Comparison of ENCODE assay signal across 9 cellular contexts in the genomic region with DNA sequence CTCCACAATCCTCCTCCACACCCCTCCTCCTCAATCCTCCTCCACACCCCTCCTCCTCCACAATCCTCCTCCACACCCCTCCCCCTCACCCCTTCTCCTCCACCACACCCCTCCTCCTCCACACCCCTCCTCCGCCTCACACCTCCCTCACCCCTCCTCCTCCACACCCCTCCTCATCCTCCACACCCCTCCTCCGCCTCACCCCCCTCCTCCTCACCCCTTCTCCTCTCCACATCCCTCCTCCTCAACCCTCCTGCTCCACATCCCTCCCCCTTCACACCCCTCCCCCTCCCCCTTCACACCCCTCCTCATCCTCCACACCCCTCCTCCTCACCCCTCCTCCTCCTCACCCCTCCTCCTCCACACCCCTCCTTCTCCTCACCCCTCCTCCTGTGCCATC.
DNase-seq lines count a peak whose midpoint lies in the region; ATAC-seq lines count a peak whose summit lies in the region.
"Had no signal": no experiment of that assay in that cellular context is flagged by ENCODE, and none has a peak within 500 bp of the region (broad histone marks: within the 10 kb centered on the region; RNA-seq: fewer than 3 reads in every experiment).

No MANE protein-coding gene starts in this region.

- no peak for ATAC-seq in activated T-cell treated with anti-CD3 and anti-CD28 coated beads, Interleukin-2, amount 50 U/mL, for 72 hours (replicated peaks in 1 of 2)
- no peak for ATAC-seq in GM21529 (IDR thresholded peaks at IDR 0.05; ENCODE audit: unreplicated experiment)

- DNase-seq in activated T-cell treated with anti-CD3 and anti-CD28 coated beads, Interleukin-2, amount 50 U/mL, for 72 hours, result no peak
- DNase-seq in activated T-cell treated with anti-CD3 and anti-CD28 coated beads, Interleukin-2, amount 50 U/mL, for 1 hour, result no peak
- DNase-seq in Jurkat, Clone E6-1 (ENCODE audit: low read depth, low spot score), result peak; percentile 37
- DNase-seq in activated T-helper 1 cell treated with anti-CD3 and anti-CD28 coated beads, Interleukin-12 subunit alpha, Interleukin-12 subunit beta, Interleukin-2, Interleukin-4 antibody, amounts not matched to agents 30 ng/mL and 10 ng/mL and 1 ng/mL, durations not matched to agents 14 hours and 24 hours and 36 hours (ENCODE audit: low spot score), result no peak
- peak; percentile 19 for DNase-seq in posterior vena cava (ENCODE audit: low spot score)
- no peak for DNase-seq in medulla oblongata (ENCODE audit: extremely low spot score)
- no peak for DNase-seq in immature natural killer cell
- DNase-seq: SIG-M5 had no signal

- no peak overlapping the region for H3K4me3 ChIP-seq in Jurkat, Clone E6-1 (ENCODE audit: low read length)

- H3K36me3 Mint-ChIP-seq in activated T-cell treated with anti-CD3 and anti-CD28 coated beads, Interleukin-2, amount 50 U/mL, for 72 hours (ENCODE audit: insufficient read depth in 2 of 2), result peaks cover 0 to 12% of the 10 kb centered on the region in 2 donors
- peaks cover 23% of the 10 kb centered on the region for H3K36me3 Mint-ChIP-seq in activated T-helper 1 cell treated with anti-CD3 and anti-CD28 coated beads, Interleukin-12 subunit alpha, Interleukin-12 subunit beta, Interleukin-2, Interleukin-4 antibody, amounts not matched to agents 30 ng/mL and 10 ng/mL and 1 ng/mL, durations not matched to agents 14 hours and 24 hours and 36 hours (ENCODE audit: low read depth)
- H3K36me3 Mint-ChIP-seq in immature natural killer cell, result peaks cover 3 to 17% (median 5%) of the 10 kb centered on the region in 3 donors

- intact Hi-C loops in activated T-helper 1 cell treated with anti-CD3 and anti-CD28 coated beads, Interleukin-12 subunit alpha, Interleukin-12 subunit beta, Interleukin-2, Interleukin-4 antibody, amounts not matched to agents 30 ng/mL and 10 ng/mL and 1 ng/mL, durations not matched to agents 14 hours and 24 hours and 36 hours (cut with micrococcal nuclease), result loop anchor here (5.0 kb wide), 1 partner anchor 170 kb away; no protein-coding TSS in a partner anchor
- intact Hi-C loops in posterior vena cava (cut with DNase I), result loop anchor here (2.0 to 10.0 kb wide), 3 partner anchors 40 to 237 kb away; a partner anchor contains a TSS

- H3K27me3 Mint-ChIP-seq in activated T-cell treated with anti-CD3 and anti-CD28 coated beads, Interleukin-2, amount 50 U/mL, for 72 hours (ENCODE audit: low read depth), result no peaks in the 10 kb centered on the region
- no peaks in the 10 kb centered on the region for H3K27me3 Mint-ChIP-seq in activated T-helper 1 cell treated with anti-CD3 and anti-CD28 coated beads, Interleukin-12 subunit alpha, Interleukin-12 subunit beta, Interleukin-2, Interleukin-4 antibody, amounts not matched to agents 30 ng/mL and 10 ng/mL and 1 ng/mL, durations not matched to agents 14 hours and 24 hours and 36 hours (ENCODE audit: insufficient read depth)
- H3K27me3 Mint-ChIP-seq in immature natural killer cell (ENCODE audit: low read depth in 3 of 3), result peaks cover 2 to 7% (median 3%) of the 10 kb centered on the region in 3 donors

- peak overlapping the region; percentile 34 for H3K27ac Mint-ChIP-seq in activated T-cell treated with anti-CD3 and anti-CD28 coated beads, Interleukin-2, amount 50 U/mL, for 72 hours
- H3K27ac Mint-ChIP-seq in activated T-helper 1 cell treated with anti-CD3 and anti-CD28 coated beads, Interleukin-12 subunit alpha, Interleukin-12 subunit beta, Interleukin-2, Interleukin-4 antibody, amounts not matched to agents 30 ng/mL and 10 ng/mL and 1 ng/mL, durations not matched to agents 14 hours and 24 hours and 36 hours, result peak overlapping the region; percentile 62
- H3K27ac Mint-ChIP-seq in immature natural killer cell, result peak overlapping the region in 1 of 6 donors; percentile 11

- H3K4me1 Mint-ChIP-seq in activated T-cell treated with anti-CD3 and anti-CD28 coated beads, Interleukin-2, amount 50 U/mL, for 72 hours (ENCODE audit: low read depth), result peaks cover 33% of the 10 kb centered on the region
- peaks cover 49% of the 10 kb centered on the region for H3K4me1 Mint-ChIP-seq in activated T-helper 1 cell treated with anti-CD3 and anti-CD28 coated beads, Interleukin-12 subunit alpha, Interleukin-12 subunit beta, Interleukin-2, Interleukin-4 antibody, amounts not matched to agents 30 ng/mL and 10 ng/mL and 1 ng/mL, durations not matched to agents 14 hours and 24 hours and 36 hours (ENCODE audit: low read depth)
- peaks cover 10 to 20% of the 10 kb centered on the region in 2 donors for H3K4me1 Mint-ChIP-seq in immature natural killer cell

- no peak overlapping the region for H3K4me3 Mint-ChIP-seq in activated T-cell treated with anti-CD3 and anti-CD28 coated beads, Interleukin-2, amount 50 U/mL, for 72 hours
- no peak overlapping the region for H3K4me3 Mint-ChIP-seq in activated T-helper 1 cell treated with anti-CD3 and anti-CD28 coated beads, Interleukin-12 subunit alpha, Interleukin-12 subunit beta, Interleukin-2, Interleukin-4 antibody, amounts not matched to agents 30 ng/mL and 10 ng/mL and 1 ng/mL, durations not matched to agents 14 hours and 24 hours and 36 hours
- no peak overlapping the region for H3K4me3 Mint-ChIP-seq in immature natural killer cell

- no peaks in the 10 kb centered on the region for H3K9me3 Mint-ChIP-seq in activated T-cell treated with anti-CD3 and anti-CD28 coated beads, Interleukin-2, amount 50 U/mL, for 72 hours
- H3K9me3 Mint-ChIP-seq in activated T-helper 1 cell treated with anti-CD3 and anti-CD28 coated beads, Interleukin-12 subunit alpha, Interleukin-12 subunit beta, Interleukin-2, Interleukin-4 antibody, amounts not matched to agents 30 ng/mL and 10 ng/mL and 1 ng/mL, durations not matched to agents 14 hours and 24 hours and 36 hours, result peaks cover 5% of the 10 kb centered on the region
- no peaks in the 10 kb centered on the region for H3K9me3 Mint-ChIP-seq in immature natural killer cell

Comparison
In these comparisons a context has a peak if more than half of its experiments do, and no peak if none do; other contexts are left out.
1. DNase-seq: peak in Jurkat, Clone E6-1 (single experiment) and posterior vena cava (single experiment); none in activated T-cell treated with anti-CD3 and anti-CD28 coated beads, Interleukin-2, amount 50 U/mL, for 72 hours (0 of 2), activated T-cell treated with anti-CD3 and anti-CD28 coated beads, Interleukin-2, amount 50 U/mL, for 1 hour (single experiment), activated T-helper 1 cell treated with anti-CD3 and anti-CD28 coated beads, Interleukin-12 subunit alpha, Interleukin-12 subunit beta, Interleukin-2, Interleukin-4 antibody, amounts not matched to agents 30 ng/mL and 10 ng/mL and 1 ng/mL, durations not matched to agents 14 hours and 24 hours and 36 hours (single experiment), medulla oblongata (single experiment) and immature natural killer cell (0 of 3).